21 cellular contexts compared by ENCODE assay signal in the genomic region with DNA sequence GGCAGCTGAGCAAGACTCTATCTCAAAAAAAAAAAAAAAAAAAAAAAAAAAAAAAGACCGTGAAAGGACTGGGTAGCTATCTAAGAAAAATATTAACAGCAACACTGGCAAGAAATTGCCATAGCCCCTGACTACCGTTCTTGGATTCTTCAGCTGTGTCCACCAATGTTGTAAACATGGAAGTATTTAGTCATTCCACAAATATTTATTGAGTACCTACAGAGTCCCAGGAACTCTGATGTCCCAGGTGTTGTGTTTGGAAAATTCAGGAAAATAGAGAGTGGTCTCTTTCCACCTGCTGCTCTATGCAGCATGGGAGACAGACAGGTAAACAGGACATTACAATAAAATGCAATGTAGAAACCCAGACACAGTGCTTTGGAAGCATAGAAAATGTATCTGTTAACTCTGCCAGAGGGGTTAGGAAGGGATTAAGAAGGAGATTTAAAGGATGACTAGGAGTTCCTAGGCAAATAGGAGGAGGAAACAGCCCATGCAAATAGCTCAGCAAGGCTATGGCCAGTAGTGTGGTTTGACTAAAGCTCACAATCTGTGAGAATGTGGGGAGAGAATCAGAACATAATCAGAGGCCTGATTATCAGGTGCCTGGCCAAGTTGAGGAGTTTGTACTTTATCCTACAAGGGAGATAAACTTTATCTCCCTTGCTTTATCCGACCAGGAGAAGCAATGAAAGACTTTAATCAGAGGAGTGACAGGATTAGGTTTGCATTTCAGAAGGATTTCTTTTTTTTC. TPM values are rescaled to one million over a fixed set of nuclear protein-coding genes. Genes with fewer than 3 reads are reported as not detected.
DNase-seq lines count a peak whose midpoint lies in the region; ATAC-seq and TF ChIP-seq lines count a peak whose summit lies in the region.
"Had no signal": no experiment of that assay in that cellular context is flagged by ENCODE, and none has a peak within 500 bp of the region (broad histone marks: within the 10 kb centered on the region; RNA-seq: fewer than 3 reads in every experiment).

No MANE protein-coding gene starts in this region.

- H3K27me3 ChIP-seq in Karpas-422 (ENCODE audit: low read length): no peaks in the 10 kb centered on the region
- no peaks in the 10 kb centered on the region for H3K27me3 ChIP-seq in sigmoid colon
- H3K27me3 ChIP-seq: ascending aorta had no signal

- DNase-seq in activated CD4-positive, alpha-beta T cell treated with anti-CD3 and anti-CD28 coated beads for 36 hours: no peak
- DNase-seq in activated CD4-positive, alpha-beta T cell treated with anti-CD3 and anti-CD28 coated beads, Interleukin-2, amount 50 U/mL, for 48 hours: no peak
- peak; percentile 69 for DNase-seq in Karpas-422
- peak; percentile 97 for DNase-seq in amniotic epithelial cell (ENCODE audit: low read depth)
- DNase-seq in nephron progenitor cell: no peak
- no peak for DNase-seq in superior temporal gyrus (ENCODE audit: extremely low spot score)
- DNase-seq in sigmoid colon: no peak
- DNase-seq in cortex of kidney (lab: John Stamatoyannopoulos, UW): no peak
- DNase-seq: 8988T; hippocampal formation; IMR-90; NCI-H1105 treated with DMSO at 0.1 percent for 48 hours; OCI-M1; right cardiac atrium; stimulated activated CD4-positive, alpha-beta T cell treated with anti-CD3 and anti-CD28 coated beads, Interleukin-4, amount 100 ng/mL, for 1 hour had no signal

- peak overlapping the region; percentile 50 for H3K9ac ChIP-seq in Karpas-422 (ENCODE audit: low read length)

- intact Hi-C loops in activated CD4-positive, alpha-beta T cell treated with anti-CD3 and anti-CD28 coated beads for 36 hours (cut with DNase I, micrococcal nuclease): loop anchor here (2.0 to 5.0 kb wide), 4 partner anchors 13 to 783 kb away; partner anchors contain the start of genes ERG28 (in 1 of the 2), TMED10 (in 1 of the 2) and TTLL5 (in 1 of the 2)
- intact Hi-C loops in sigmoid colon (cut with DNase I): no loop called here

- peaks cover 21% of the 10 kb centered on the region for H4K20me1 ChIP-seq in Karpas-422 (ENCODE audit: insufficient read depth, low read depth, low read length)

- H3K4me3 ChIP-seq in Karpas-422 (ENCODE audit: low read length): peak overlapping the region; percentile 29; the same call in 1 of the 2 replicates
- H3K4me3 ChIP-seq in sigmoid colon: no peak overlapping the region
- H3K4me3 ChIP-seq: ascending aorta had no signal

- H3K4me1 Mint-ChIP-seq in activated CD4-positive, alpha-beta T cell treated with anti-CD3 and anti-CD28 coated beads for 36 hours: peaks cover 56% of the 10 kb centered on the region
- H3K4me1 Mint-ChIP-seq in nephron progenitor cell: peaks cover 49% of the 10 kb centered on the region

- H2AFZ ChIP-seq in Karpas-422 (ENCODE audit: low read length): peak overlapping the region; percentile 66

- H3K4me3 Mint-ChIP-seq in activated CD4-positive, alpha-beta T cell treated with anti-CD3 and anti-CD28 coated beads for 36 hours: no peak overlapping the region
- H3K4me3 Mint-ChIP-seq in nephron progenitor cell: peak overlapping the region; percentile 62
- H3K4me3 Mint-ChIP-seq: dendritic cell treated with granulocyte-macrophage colony-stimulating factor and Interleukin-4, amounts not matched to agents 40 ng/mL and 50 ng/mL, for 4 days had no signal

- H3K27ac Mint-ChIP-seq in activated CD4-positive, alpha-beta T cell treated with anti-CD3 and anti-CD28 coated beads for 36 hours: peak overlapping the region; percentile 37
- H3K27ac Mint-ChIP-seq in nephron progenitor cell: no peak overlapping the region
- H3K27ac Mint-ChIP-seq: dendritic cell treated with granulocyte-macrophage colony-stimulating factor and Interleukin-4, amounts not matched to agents 40 ng/mL and 50 ng/mL, for 4 days had no signal

- no peaks in the 10 kb centered on the region for H3K9me2 ChIP-seq in Karpas-422 (replicated peaks; ENCODE audit: insufficient read depth, low read length)

- H3K9me3 ChIP-seq in Karpas-422 (ENCODE audit: low read length) (no peaks in the 10 kb centered on the region), sigmoid colon (no peaks in the 10 kb centered on the region)
- H3K9me3 ChIP-seq: ascending aorta had no signal

- TF ChIP-seq EP300 in sigmoid colon (IDR thresholded peaks at IDR 0.05): no peak

- H3K4me1 ChIP-seq in Karpas-422 (ENCODE audit: low read length) (peaks cover 78% of the 10 kb centered on the region), sigmoid colon (peaks cover 0 to 31% (median 26%) of the 10 kb centered on the region in 4 donors)

- H3K9me3 Mint-ChIP-seq in activated CD4-positive, alpha-beta T cell treated with anti-CD3 and anti-CD28 coated beads for 36 hours (ENCODE audit: low read depth): no peaks in the 10 kb centered on the region
- H3K9me3 Mint-ChIP-seq in nephron progenitor cell: no peaks in the 10 kb centered on the region
- H3K9me3 Mint-ChIP-seq: dendritic cell treated with granulocyte-macrophage colony-stimulating factor and Interleukin-4, amounts not matched to agents 40 ng/mL and 50 ng/mL, for 4 days had no signal

- H3K36me3 ChIP-seq in Karpas-422 (ENCODE audit: insufficient read depth, low read length) (peaks cover 12% of the 10 kb centered on the region; the same call in 1 of the 2 replicates), sigmoid colon (no peaks in the 10 kb centered on the region)
- H3K36me3 ChIP-seq: ascending aorta had no signal

- TF ChIP-seq CTCF in nephron progenitor cell (IDR thresholded peaks at IDR 0.05): no peak
- TF ChIP-seq CTCF in sigmoid colon (IDR thresholded peaks at IDR 0.05): no peak

- POLR2A ChIA-PET in activated CD4-positive, alpha-beta T cell treated with anti-CD3 and anti-CD28 coated beads for 36 hours (lab: Charles Lee): interaction anchor here (0.9 kb wide), 1 partner anchor 27 kb away, joined by 3 read pairs; no protein-coding TSS in a partner anchor

- no peak for TF ChIP-seq POLR2A in sigmoid colon (IDR thresholded peaks at IDR 0.05)

- peak overlapping the region; percentile 75 for H3K27ac ChIP-seq in Karpas-422 (ENCODE audit: low read length)
- H3K27ac ChIP-seq in sigmoid colon: no peak overlapping the region
- H3K27ac ChIP-seq: ascending aorta had no signal

- no peak for ATAC-seq in activated CD4-positive, alpha-beta T cell treated with anti-CD3 and anti-CD28 coated beads for 36 hours
- ATAC-seq: left lobe of liver, right cardiac atrium, SK-N-SH treated with all-trans-retinoic acid at 6 μM for 48 hours had no signal

- CTCF ChIA-PET in activated CD4-positive, alpha-beta T cell treated with anti-CD3 and anti-CD28 coated beads for 36 hours (lab: Charles Lee): interaction anchor here (1.0 to 12.0 kb wide), 6 partner anchors 9 to 209 kb away, joined by 3 to 98 read pairs (median 12); no protein-coding TSS in a partner anchor

- peaks cover 20% of the 10 kb centered on the region for H3K36me3 Mint-ChIP-seq in activated CD4-positive, alpha-beta T cell treated with anti-CD3 and anti-CD28 coated beads for 36 hours (ENCODE audit: low read depth)
- no peaks in the 10 kb centered on the region for H3K36me3 Mint-ChIP-seq in nephron progenitor cell (ENCODE audit: low read depth)

- peaks cover 29% of the 10 kb centered on the region for H3K79me2 ChIP-seq in Karpas-422 (ENCODE audit: low read length)

- peak overlapping the region; percentile 44 for H3K4me2 ChIP-seq in Karpas-422 (ENCODE audit: low read depth, low read length, poor library complexity, severe bottlenecking)

- no peaks in the 10 kb centered on the region for H3K27me3 Mint-ChIP-seq in activated CD4-positive, alpha-beta T cell treated with anti-CD3 and anti-CD28 coated beads for 36 hours
- H3K27me3 Mint-ChIP-seq in nephron progenitor cell (ENCODE audit: low read depth, poor library complexity): peaks cover 12% of the 10 kb centered on the region
- H3K27me3 Mint-ChIP-seq: dendritic cell treated with granulocyte-macrophage colony-stimulating factor and Interleukin-4, amounts not matched to agents 40 ng/mL and 50 ng/mL, for 4 days had no signal

- WGBS in sigmoid colon, 2 donors: 55 to 79% methylated on average over 3 of the region's 3 CpGs

RNA-seq across cellular contexts. Expression of gene DLST, which starts 2.1 kb away (rescaled TPM):
- total RNA-seq in activated CD4-positive, alpha-beta T cell treated with anti-CD3 and anti-CD28 coated beads for 36 hours: 100 to 1,000 TPM; 103 to 120 TPM
- total RNA-seq in Karpas-422 (2014; rRNA removed; shearing (Covaris generic); ENCODE audit: low replicate concordance): 101 and 105 TPM in 2 replicates
- total RNA-seq in sigmoid colon: 100 to 1,000 TPM in 1 of 4 donors, 10 to 100 TPM in 3; 68.6 to 114 (median 71.8) TPM
- 100 to 1,000 TPM in 2 of 3 donors, 10 to 100 TPM in 1; 66.1 to 114 (median 105) TPM for polyA plus RNA-seq in sigmoid colon

RNA-seq across cellular contexts. Expression of gene PROX2, which starts 3.7 kb away (rescaled TPM):
- under 1 TPM; 0.11 to 0.23 TPM for total RNA-seq in activated CD4-positive, alpha-beta T cell treated with anti-CD3 and anti-CD28 coated beads for 36 hours
- total RNA-seq in Karpas-422 (2014; rRNA removed; shearing (Covaris generic); ENCODE audit: low replicate concordance): 2.3 and 2.6 TPM in 2 replicates
- total RNA-seq in sigmoid colon: under 1 TPM in 1 of 4 donors, not detected in 3; 0.16 TPM
- polyA plus RNA-seq in sigmoid colon: under 1 TPM in 1 of 3 donors, not detected in 2; 0.01 TPM
- total RNA-seq: ascending aorta, IMR-90, left lobe of liver, myocyte, right cardiac atrium, urinary bladder had no signal
- polyA plus RNA-seq: IMR-90, right cardiac atrium, urinary bladder had no signal

RNA-seq across cellular contexts. Expression of gene RPS6KL1, which starts 43.5 kb away (rescaled TPM):
- 1 to 10 TPM; 5.6 to 6.0 TPM for total RNA-seq in activated CD4-positive, alpha-beta T cell treated with anti-CD3 and anti-CD28 coated beads for 36 hours
- 34.3 and 60.2 TPM in 2 replicates for total RNA-seq in Karpas-422 (2014; rRNA removed; shearing (Covaris generic); ENCODE audit: low replicate concordance)
- total RNA-seq in sigmoid colon: 10 to 100 TPM in 1 of 4 donors, 1 to 10 TPM in 3; 4.6 to 11.1 (median 6.7) TPM
- 1 to 10 TPM; 1.8 to 4.0 (median 2.8) TPM for polyA plus RNA-seq in sigmoid colon

Comparison
In these comparisons a context has a peak if more than half of its experiments do, and no peak if none do; other contexts are left out.
1. DNase-seq: peak in Karpas-422 (single experiment) and amniotic epithelial cell (single experiment); none in activated CD4-positive, alpha-beta T cell treated with anti-CD3 and anti-CD28 coated beads for 36 hours (single experiment), activated CD4-positive, alpha-beta T cell treated with anti-CD3 and anti-CD28 coated beads, Interleukin-2, amount 50 U/mL, for 48 hours (0 of 2), nephron progenitor cell (single experiment), superior temporal gyrus (single experiment), sigmoid colon (single experiment) and cortex of kidney (single experiment).